8 cellular contexts compared by ENCODE assay signal in genomic region chr5:149320791-149321330, GRCh38. TPM values are rescaled to one million over a fixed set of nuclear protein-coding genes. Genes with fewer than 3 reads are reported as not detected.
DNase-seq lines count a peak whose midpoint lies in the region; ATAC-seq lines count a peak whose summit lies in the region.

No MANE protein-coding gene starts in this region.

- H3K4me3 Mint-ChIP-seq in naive thymus-derived CD8-positive, alpha-beta T cell: no peak overlapping the region

- H3K4me3 ChIP-seq in skeletal muscle cell (ENCODE audit: low read depth, low read length): no peak overlapping the region

- peaks cover 0 to 3% (median under 1%) of the 10 kb centered on the region in 4 donors for H3K4me1 Mint-ChIP-seq in naive thymus-derived CD8-positive, alpha-beta T cell

- peak; percentile 94 for DNase-seq in DMS53 treated with DMSO at 0.1 percent for 48 hours (lab: John Stamatoyannopoulos, UW; ENCODE audit: unreplicated experiment)
- DNase-seq in NCI-H2171 (lab: John Stamatoyannopoulos, UW): peak; percentile 53
- peak; percentile 96 for DNase-seq in astrocyte of the hippocampus (ENCODE audit: low read depth, low spot score)
- DNase-seq in hypothalamus (lab: John Stamatoyannopoulos, UW): peak in 33 of 51 donors; percentile 3 to 66 (median 25)
- DNase-seq in skeletal muscle cell (ENCODE audit: low read depth): peak; percentile 89
- no peak for DNase-seq in naive thymus-derived CD8-positive, alpha-beta T cell

- no peak overlapping the region for H3K27ac Mint-ChIP-seq in naive thymus-derived CD8-positive, alpha-beta T cell

- POLR2A ChIA-PET in naive thymus-derived CD8-positive, alpha-beta T cell (lab: Charles Lee): interaction anchor here (1.3 to 1.5 kb wide), 4 partner anchors 23 to 52 kb away, joined by 3 to 4 read pairs (median 4); no protein-coding TSS in a partner anchor

- H3K27me3 Mint-ChIP-seq in naive thymus-derived CD8-positive, alpha-beta T cell: no peaks in the 10 kb centered on the region

- peaks cover 0 to 2% (median 0%) of the 10 kb centered on the region in 9 donors for H3K9me3 Mint-ChIP-seq in naive thymus-derived CD8-positive, alpha-beta T cell

- peaks cover 0 to 5% (median 0%) of the 10 kb centered on the region in 3 donors for H3K36me3 Mint-ChIP-seq in naive thymus-derived CD8-positive, alpha-beta T cell

- ATAC-seq in naive thymus-derived CD8-positive, alpha-beta T cell: no peak
- ATAC-seq in GM21723 (IDR thresholded peaks at IDR 0.05; ENCODE audit: unreplicated experiment) (no peak), HG03469 (IDR thresholded peaks at IDR 0.05; ENCODE audit: unreplicated experiment) (no peak)

RNA-seq across cellular contexts. Expression of gene GRPEL2, which starts 24.4 kb away (rescaled TPM):
- 10 to 100 TPM; 47.6 to 48.0 TPM for total RNA-seq in naive thymus-derived CD8-positive, alpha-beta T cell
- 1 to 10 TPM; 4.2 to 6.6 (median 5.8) TPM for polyA plus RNA-seq in naive thymus-derived CD8-positive, alpha-beta T cell

RNA-seq across cellular contexts. Expression of gene PCYOX1L, which starts 37.0 kb away (rescaled TPM):
- total RNA-seq in naive thymus-derived CD8-positive, alpha-beta T cell: 10 to 100 TPM; 40.0 to 47.0 TPM
- polyA plus RNA-seq in naive thymus-derived CD8-positive, alpha-beta T cell: 10 to 100 TPM in 2 of 3 donors, 1 to 10 TPM in 1; 6.6 to 17.6 (median 12.6) TPM

RNA-seq across cellular contexts. Expression of gene AFAP1L1, which starts 49.2 kb away (rescaled TPM):
- total RNA-seq in naive thymus-derived CD8-positive, alpha-beta T cell: under 1 TPM; 0.13 to 0.27 TPM
- 1 to 10 TPM in 2 of 3 donors, under 1 TPM in 1; 0.56 to 1.2 (median 1.1) TPM for polyA plus RNA-seq in naive thymus-derived CD8-positive, alpha-beta T cell

RNA-seq across cellular contexts. Expression of gene IL17B, which starts 58.2 kb away (rescaled TPM):
- total RNA-seq in naive thymus-derived CD8-positive, alpha-beta T cell: not detected
- not detected for polyA plus RNA-seq in naive thymus-derived CD8-positive, alpha-beta T cell

Comparison
In these comparisons a context has a peak if more than half of its experiments do, and no peak if none do; other contexts are left out.
1. DNase-seq: peak in DMS53 treated with DMSO at 0.1 percent for 48 hours (single experiment), NCI-H2171 (single experiment), astrocyte of the hippocampus (single experiment), hypothalamus (33 of 51) and skeletal muscle cell (single experiment); none in naive thymus-derived CD8-positive, alpha-beta T cell (0 of 10).